ENCODE assay signal across 8 cellular contexts in genomic region chr11:59756845-59757244, GRCh38. TPM values are rescaled to one million over a fixed set of nuclear protein-coding genes. Genes with fewer than 3 reads are reported as not detected.
DNase-seq lines count a peak whose midpoint lies in the region; ATAC-seq, FAIRE-seq and TF ChIP-seq lines count a peak whose summit lies in the region.

No MANE protein-coding gene starts in this region.

- H3K56ac ChIP-seq in H1 (replicated peaks; ENCODE audit: insufficient read length, low read depth, low read length), result no peak overlapping the region

- H3K27me3 Mint-ChIP-seq in neural progenitor cell (ENCODE audit: insufficient read depth, low read depth), result peaks cover 17% of the 10 kb centered on the region

- peaks cover 22% of the 10 kb centered on the region for H3F3A ChIP-seq in neural progenitor cell (ENCODE audit: low read depth)

- H2BK15ac ChIP-seq in H1 (ENCODE audit: low read length), result no peak overlapping the region

- H3K4me2 ChIP-seq in H1 (ENCODE audit: insufficient read depth in 1 of 2, low read depth in 2 of 2, low read length in 2 of 2) (peak overlapping the region; percentile 87 to 89), neural progenitor cell (peak overlapping the region; percentile 88)

- TF ChIP-seq RAD21 in H1 (IDR thresholded peaks at IDR 0.05 in 1 of 2, conservative IDR thresholded peaks at IDR 0.05 in 1 of 2; ENCODE audit: low read depth in 2 of 2, low read length in 2 of 2), result no peak

- POLR2A ChIA-PET in H1 (lab: Charles Lee; ENCODE audit: partially characterized antibody), result interaction anchor here (1.1 to 3.0 kb wide), 3 partner anchors 8 to 45 kb away, joined by 3 to 8 read pairs (median 4); no protein-coding TSS in a partner anchor

- H3K27ac ChIP-seq in H1 (ENCODE audit: low read depth, low read length), result no peak overlapping the region
- no peak overlapping the region for H3K27ac ChIP-seq in neural progenitor cell

- WGBS in H1 (ENCODE audit: extremely low coverage in 1 of 2, insufficient coverage in 1 of 2, insufficient read length in 1 of 2, insufficient replicate concordance in 2 of 2, low coverage in 1 of 2, low lambda C conversion rate in 2 of 2, missing lambda C conversion rate in 1 of 2), 2 experiments, result 67% methylated on average over 4 of the region's 4 CpGs; no CpG with 5 or more reads in 1 of the 2 experiments

- no peak overlapping the region for H3K23ac ChIP-seq in H1 (ENCODE audit: insufficient read length)

- H3K27ac Mint-ChIP-seq in neural progenitor cell, result no peak overlapping the region

- no peak overlapping the region for H2BK120ac ChIP-seq in H1 (replicated peaks; ENCODE audit: low read depth, low read length)

- H3K27me3 ChIP-seq in H1 (replicated peaks in 1 of 4; ENCODE audit: control insufficient read depth in 3 of 4, extremely low read depth in 1 of 4, insufficient read depth in 3 of 4, low read length in 3 of 4) (peaks cover 0 to 6% (median 0%) of the 10 kb centered on the region in 4 experiments; a peak in 1 of 7 replicates), neural progenitor cell (no peaks in the 10 kb centered on the region)

- H3K9me3 Mint-ChIP-seq in neural progenitor cell, result no peaks in the 10 kb centered on the region

- TF ChIP-seq POLR2A in H1 (IDR thresholded peaks at IDR 0.05; ENCODE audit: control extremely low read depth in 1 of 2, low read depth in 2 of 2, low read length in 2 of 2), result no peak
- TF ChIP-seq POLR2A in GM18505 (IDR thresholded peaks at IDR 0.05; ENCODE audit: borderline replicate concordance, extremely low read depth, insufficient read depth, insufficient read length), result no peak

- peak; percentile 53 for DNase-seq in NCI-H82 (lab: John Stamatoyannopoulos, UW)
- no peak for DNase-seq in NCI-H82 treated with DMSO at 0.1 percent for 48 hours (lab: John Stamatoyannopoulos, UW; ENCODE audit: unreplicated experiment)
- peak; percentile 30 for DNase-seq in NOMO-1 treated with dmso at 0.1 percent for 144 hours (lab: John Stamatoyannopoulos, UW; ENCODE audit: unreplicated experiment)
- no peak for DNase-seq in H1 (ENCODE audit: low read depth in 1 of 2, low spot score in 2 of 2)
- no peak for DNase-seq in neural progenitor cell (ENCODE audit: low spot score)

- H3K18ac ChIP-seq in H1 (ENCODE audit: extremely low read depth, low read length), result 0 out of 2 replicates have a peak overlapping the region, but pooled peaks have one; percentile 55

- no peak overlapping the region for H2BK20ac ChIP-seq in H1 (ENCODE audit: low read length)

- peaks cover 25% of the 10 kb centered on the region for H3K79me1 ChIP-seq in H1 (ENCODE audit: low read depth, low read length)

- no peak overlapping the region for H4K5ac ChIP-seq in H1 (ENCODE audit: insufficient read length, low read depth, low read length)

- H3K4me1 ChIP-seq in H1 (replicated peaks in 1 of 4; ENCODE audit: control insufficient read depth in 3 of 4, insufficient read depth in 4 of 4, low read length in 3 of 4) (peaks cover 2 to 11% (median 7%) of the 10 kb centered on the region in 4 experiments; a peak in 6 of 7 replicates), neural progenitor cell (no peaks in the 10 kb centered on the region)

- H2AK5ac ChIP-seq in H1 (ENCODE audit: low read depth, low read length), result no peak overlapping the region

- CTCF ChIA-PET in H1 (lab: Charles Lee; ENCODE audit: partially characterized antibody), result interaction anchor here (0.9 to 5.5 kb wide), 5 partner anchors 10 to 79 kb away, joined by 3 to 48 read pairs (median 7); no protein-coding TSS in a partner anchor

- H3K9ac ChIP-seq in H1 (replicated peaks in 1 of 4; ENCODE audit: extremely low read depth in 1 of 4, low read depth in 3 of 4, low read length in 3 of 4) (no peak overlapping the region; a peak in 1 of 7 replicates), neural progenitor cell (no peak overlapping the region)

- no peak overlapping the region for H4K91ac ChIP-seq in H1 (replicated peaks; ENCODE audit: insufficient read length, low read length)

- no peak overlapping the region for H4K8ac ChIP-seq in H1 (ENCODE audit: extremely low read depth, insufficient read depth, low read length)

- no peak for FAIRE-seq in H1 (lab: Jason Lieb, UNC)

- H3K23me2 ChIP-seq in H1 (ENCODE audit: low read depth, low read length), result peaks cover 10% of the 10 kb centered on the region; the same call in 1 of the 2 replicates

- H3K4me1 Mint-ChIP-seq in neural progenitor cell, result peaks cover 25% of the 10 kb centered on the region

- peak overlapping the region; percentile 89 for H3K4me3 Mint-ChIP-seq in neural progenitor cell

- H3K14ac ChIP-seq in H1 (ENCODE audit: insufficient read length), result no peak overlapping the region

- H4K20me1 ChIP-seq in H1 (replicated peaks in 1 of 2; ENCODE audit: control insufficient read depth in 1 of 2, insufficient read depth in 2 of 2, low read length in 2 of 2), result peaks cover 7 to 22% of the 10 kb centered on the region in 2 experiments
- H4K20me1 ChIP-seq in neural progenitor cell (ENCODE audit: low read depth), result peaks cover 21% of the 10 kb centered on the region

- H3K36me3 Mint-ChIP-seq in neural progenitor cell, result no peaks in the 10 kb centered on the region

- H3K4ac ChIP-seq in H1 (replicated peaks; ENCODE audit: insufficient read length, low read depth, low read length), result no peak overlapping the region

- H3K4me3 ChIP-seq in H1 (ENCODE audit: extremely low read depth in 1 of 4, insufficient read depth in 2 of 4, low read depth in 3 of 4, low read length in 4 of 4) (peak overlapping the region in 2 of 4 experiments; percentile 88 to 94; a peak in 3 of 8 replicates), neural progenitor cell (peak overlapping the region; percentile 84)

- H2BK5ac ChIP-seq in H1 (ENCODE audit: low read depth, low read length), result no peak overlapping the region

- ATAC-seq in HG02571 (IDR thresholded peaks at IDR 0.05; ENCODE audit: unreplicated experiment) (no peak), GM18505 (IDR thresholded peaks at IDR 0.05; ENCODE audit: unreplicated experiment) (no peak), HG03342 (IDR thresholded peaks at IDR 0.05; ENCODE audit: unreplicated experiment) (no peak)

- no peak overlapping the region for H2BK12ac ChIP-seq in H1 (ENCODE audit: low read depth, low read length)

- H3K9me3 ChIP-seq in H1 (ENCODE audit: insufficient read depth in 2 of 2, low read depth in 1 of 2, low read length in 1 of 2) (no peaks in the 10 kb centered on the region), neural progenitor cell (ENCODE audit: low read depth) (no peaks in the 10 kb centered on the region)

- H2AFZ ChIP-seq in H1 (ENCODE audit: low read length), result no peak overlapping the region
- no peak overlapping the region for H2AFZ ChIP-seq in neural progenitor cell (replicated peaks)

- TF ChIP-seq CTCF in H1 (IDR thresholded peaks at IDR 0.05; ENCODE audit: control extremely low read depth in 1 of 3, insufficient read depth in 1 of 3, low read depth in 1 of 3, low read length in 3 of 3) (no peak), neural progenitor cell (IDR thresholded peaks at IDR 0.05) (no peak)

- no peaks in the 10 kb centered on the region for H3K36me3 ChIP-seq in H1 (ENCODE audit: control insufficient read depth in 2 of 4, insufficient read depth in 4 of 4, low read length in 3 of 4)
- H3K36me3 ChIP-seq in neural progenitor cell, result no peaks in the 10 kb centered on the region

- H3K79me2 ChIP-seq in H1 (ENCODE audit: control insufficient read depth in 1 of 2, insufficient read depth in 2 of 2, low read length in 2 of 2), result peaks cover 24 to 61% of the 10 kb centered on the region in 2 experiments
- H3K79me2 ChIP-seq in neural progenitor cell (ENCODE audit: low read depth), result peaks cover 62% of the 10 kb centered on the region

- no peak for TF ChIP-seq EP300 in H1 (IDR thresholded peaks at IDR 0.05; ENCODE audit: borderline replicate concordance in 1 of 2, low read depth in 2 of 2, low read length in 2 of 2)

TF ChIP-seq in H1, 55 proteins besides CTCF, POLR2A, EP300 and RAD21 (continues in another document):
- TF ChIP-seq CEBPB (IDR thresholded peaks at IDR 0.05; ENCODE audit: low read depth, low read length) (no peak), RFX5 (IDR thresholded peaks at IDR 0.05; ENCODE audit: borderline replicate concordance, low read depth, low read length) (no peak), POU5F1 (IDR thresholded peaks at IDR 0.05; ENCODE audit: low read depth, low read length) (no peak), POLR2AphosphoS5 (IDR thresholded peaks at IDR 0.05; ENCODE audit: low read depth, low read length) (no peak)

RNA-seq across cellular contexts. Expression of gene STX3, which starts 1.7 kb away (rescaled TPM):
- 56.1 and 56.2 TPM in 2 replicates for total RNA-seq in H1 (2021; fragmentation: NEBNext Ultra II Directional; extraction: Animal tissue kit (Norgen Biotek cat#: 25700))
- polyA plus RNA-seq in H1 (2011; rRNA removed), result 43.0 and 50.5 TPM in 2 replicates
- polyA plus RNA-seq in H1 (2011; cell fraction: cytosol; rRNA removed), result 56.6 TPM
- 28.5 TPM for polyA plus RNA-seq in H1 (2011; cell fraction: nucleus; rRNA removed)
- 40.8 to 54.8 TPM (median 49.6 TPM) in 4 replicates for polyA plus RNA-seq in H1 (2012, experiment 1 of 2)
- polyA plus RNA-seq in H1 (2012, experiment 2 of 2), result 6.5 TPM
- polyA plus RNA-seq in H1 (2013, experiment 1 of 2), result 31.6 TPM
- polyA plus RNA-seq in H1 (2013, experiment 2 of 2), result 33.9 TPM
- polyA minus RNA-seq in H1 (2011; rRNA and poly(A)+ RNA removed), result 38.8 and 45.6 TPM in 2 replicates
- 25.6 TPM for polyA minus RNA-seq in H1 (2011; cell fraction: cytosol; rRNA and poly(A)+ RNA removed)
- polyA minus RNA-seq in H1 (2011; cell fraction: nucleus; rRNA and poly(A)+ RNA removed), result 42.1 TPM
- 34.8 and 52.4 TPM in 2 replicates for total RNA-seq in neural progenitor cell (ENCODE audit: low replicate concordance)

RNA-seq across cellular contexts. Expression of gene OR10V1, which starts 43.2 kb away (rescaled TPM):
- not detected in 2 replicates for total RNA-seq in H1 (2021; fragmentation: NEBNext Ultra II Directional; extraction: Animal tissue kit (Norgen Biotek cat#: 25700))
- polyA plus RNA-seq in H1 (2011; rRNA removed), result not detected in 2 replicates
- not detected for polyA plus RNA-seq in H1 (2011; cell fraction: cytosol; rRNA removed)
- polyA plus RNA-seq in H1 (2011; cell fraction: nucleus; rRNA removed), result not detected
- polyA plus RNA-seq in H1 (2012, experiment 1 of 2), result not detected in 4 replicates
- polyA plus RNA-seq in H1 (2012, experiment 2 of 2), result not detected
- not detected for polyA plus RNA-seq in H1 (2013, experiment 1 of 2)
- polyA plus RNA-seq in H1 (2013, experiment 2 of 2), result not detected
- polyA minus RNA-seq in H1 (2011; rRNA and poly(A)+ RNA removed), result not detected in 2 replicates
- not detected for polyA minus RNA-seq in H1 (2011; cell fraction: cytosol; rRNA and poly(A)+ RNA removed)
- polyA minus RNA-seq in H1 (2011; cell fraction: nucleus; rRNA and poly(A)+ RNA removed), result not detected
- not detected in 2 replicates for total RNA-seq in neural progenitor cell (ENCODE audit: low replicate concordance)

RNA-seq across cellular contexts. Expression of gene MRPL16, which starts 53.7 kb away (rescaled TPM):
- total RNA-seq in H1 (2021; fragmentation: NEBNext Ultra II Directional; extraction: Animal tissue kit (Norgen Biotek cat#: 25700)), result 76.8 and 79.8 TPM in 2 replicates
- 69.2 and 72.3 TPM in 2 replicates for polyA plus RNA-seq in H1 (2011; rRNA removed)
- 105 TPM for polyA plus RNA-seq in H1 (2011; cell fraction: cytosol; rRNA removed)
- polyA plus RNA-seq in H1 (2011; cell fraction: nucleus; rRNA removed), result 46.5 TPM
- polyA plus RNA-seq in H1 (2012, experiment 1 of 2), result 86.4 to 94.2 TPM (median 89.9 TPM) in 4 replicates
- polyA plus RNA-seq in H1 (2012, experiment 2 of 2), result 67.1 TPM
- 80.6 TPM for polyA plus RNA-seq in H1 (2013, experiment 1 of 2)
- 83.2 TPM for polyA plus RNA-seq in H1 (2013, experiment 2 of 2)
- polyA minus RNA-seq in H1 (2011; rRNA and poly(A)+ RNA removed), result 35.6 and 43.8 TPM in 2 replicates
- 27.0 TPM for polyA minus RNA-seq in H1 (2011; cell fraction: cytosol; rRNA and poly(A)+ RNA removed)
- polyA minus RNA-seq in H1 (2011; cell fraction: nucleus; rRNA and poly(A)+ RNA removed), result 23.9 TPM
- 42.3 and 49.8 TPM in 2 replicates for total RNA-seq in neural progenitor cell (ENCODE audit: low replicate concordance)

Comparison
In these comparisons a context has a peak if more than half of its experiments do, and no peak if none do; other contexts are left out.
1. DNase-seq: peak in NCI-H82 (single experiment) and NOMO-1 treated with dmso at 0.1 percent for 144 hours (single experiment); none in NCI-H82 treated with DMSO at 0.1 percent for 48 hours (single experiment), H1 (0 of 2) and neural progenitor cell (single experiment).